8 cellular contexts compared by ENCODE assay signal in genomic region chr6:108798672-108799355, GRCh38.
DNase-seq lines count a peak whose midpoint lies in the region; ATAC-seq lines count a peak whose summit lies in the region.

No MANE protein-coding gene starts in this region.

- no peak overlapping the region for H3K4me3 ChIP-seq in effector memory CD4-positive, alpha-beta T cell (ENCODE audit: insufficient read depth, low read depth, low read length, poor library complexity, severe bottlenecking)

- H3K27ac ChIP-seq in effector memory CD4-positive, alpha-beta T cell (ENCODE audit: insufficient read depth, low read length, poor library complexity, severe bottlenecking), result no peak overlapping the region

- no peak for ATAC-seq in GM21576 (IDR thresholded peaks at IDR 0.05; ENCODE audit: unreplicated experiment)

- DNase-seq in D341Med (ENCODE audit: low spot score) (peak; percentile 60), LoVo (ENCODE audit: low spot score) (no peak), NCI-H187 treated with DMSO at 0.1 percent for 48 hours (lab: John Stamatoyannopoulos, UW) (no peak), GM19238 (ENCODE audit: insufficient read length, low spot score) (no peak)
- DNase-seq in activated CD4-positive, alpha-beta T cell treated with anti-CD3 and anti-CD28 coated beads for 1 hour, result peak; percentile 15
- peak in 2 of 3 donors; percentile 11 to 19 for DNase-seq in effector memory CD4-positive, alpha-beta T cell
- peak; percentile 27 for DNase-seq in stimulated activated CD4-positive, alpha-beta T cell treated with anti-CD3 and anti-CD28 coated beads, Interleukin-12 subunit alpha, Interleukin-12 subunit beta, amount 100 ng/mL, for 4 hours

- H3K27me3 ChIP-seq in effector memory CD4-positive, alpha-beta T cell (replicated peaks; ENCODE audit: control insufficient read depth, insufficient read depth, low read length, poor library complexity, severe bottlenecking), result no peaks in the 10 kb centered on the region

- no peaks in the 10 kb centered on the region for H3K9me3 ChIP-seq in effector memory CD4-positive, alpha-beta T cell (ENCODE audit: control insufficient read depth, low read length)

- H3K36me3 ChIP-seq in effector memory CD4-positive, alpha-beta T cell (ENCODE audit: control insufficient read depth, insufficient read depth, low read length), result no peaks in the 10 kb centered on the region

- H3K4me1 ChIP-seq in effector memory CD4-positive, alpha-beta T cell (ENCODE audit: control insufficient read depth, insufficient read depth, low read length, poor library complexity, severe bottlenecking), result peaks cover 14% of the 10 kb centered on the region

Comparison
In these comparisons a context has a peak if more than half of its experiments do, and no peak if none do; other contexts are left out.
1. DNase-seq: peak in D341Med (single experiment), activated CD4-positive, alpha-beta T cell treated with anti-CD3 and anti-CD28 coated beads for 1 hour (single experiment), effector memory CD4-positive, alpha-beta T cell (2 of 3) and stimulated activated CD4-positive, alpha-beta T cell treated with anti-CD3 and anti-CD28 coated beads, Interleukin-12 subunit alpha, Interleukin-12 subunit beta, amount 100 ng/mL, for 4 hours (single experiment); none in LoVo (single experiment), NCI-H187 treated with DMSO at 0.1 percent for 48 hours (single experiment) and GM19238 (single experiment).